1 cellular context compared by ENCODE assay signal in genomic region chr13:26965976-26966375, GRCh38.
TF ChIP-seq lines count a peak whose summit lies in the region.

No MANE protein-coding gene starts in this region.

TF ChIP-seq in liver, 16 proteins besides CTCF, POLR2A, EP300 and RAD21 (continued from another document):
- TF ChIP-seq, protein P1, sequence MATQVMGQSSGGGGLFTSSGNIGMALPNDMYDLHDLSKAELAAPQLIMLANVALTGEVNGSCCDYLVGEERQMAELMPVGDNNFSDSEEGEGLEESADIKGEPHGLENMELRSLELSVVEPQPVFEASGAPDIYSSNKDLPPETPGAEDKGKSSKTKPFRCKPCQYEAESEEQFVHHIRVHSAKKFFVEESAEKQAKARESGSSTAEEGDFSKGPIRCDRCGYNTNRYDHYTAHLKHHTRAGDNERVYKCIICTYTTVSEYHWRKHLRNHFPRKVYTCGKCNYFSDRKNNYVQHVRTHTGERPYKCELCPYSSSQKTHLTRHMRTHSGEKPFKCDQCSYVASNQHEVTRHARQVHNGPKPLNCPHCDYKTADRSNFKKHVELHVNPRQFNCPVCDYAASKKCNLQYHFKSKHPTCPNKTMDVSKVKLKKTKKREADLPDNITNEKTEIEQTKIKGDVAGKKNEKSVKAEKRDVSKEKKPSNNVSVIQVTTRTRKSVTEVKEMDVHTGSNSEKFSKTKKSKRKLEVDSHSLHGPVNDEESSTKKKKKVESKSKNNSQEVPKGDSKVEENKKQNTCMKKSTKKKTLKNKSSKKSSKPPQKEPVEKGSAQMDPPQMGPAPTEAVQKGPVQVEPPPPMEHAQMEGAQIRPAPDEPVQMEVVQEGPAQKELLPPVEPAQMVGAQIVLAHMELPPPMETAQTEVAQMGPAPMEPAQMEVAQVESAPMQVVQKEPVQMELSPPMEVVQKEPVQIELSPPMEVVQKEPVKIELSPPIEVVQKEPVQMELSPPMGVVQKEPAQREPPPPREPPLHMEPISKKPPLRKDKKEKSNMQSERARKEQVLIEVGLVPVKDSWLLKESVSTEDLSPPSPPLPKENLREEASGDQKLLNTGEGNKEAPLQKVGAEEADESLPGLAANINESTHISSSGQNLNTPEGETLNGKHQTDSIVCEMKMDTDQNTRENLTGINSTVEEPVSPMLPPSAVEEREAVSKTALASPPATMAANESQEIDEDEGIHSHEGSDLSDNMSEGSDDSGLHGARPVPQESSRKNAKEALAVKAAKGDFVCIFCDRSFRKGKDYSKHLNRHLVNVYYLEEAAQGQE (IDR thresholded peaks at IDR 0.05) = peak; percentile 21
- TF ChIP-seq FOXA1 (IDR thresholded peaks at IDR 0.05) = no peak
- TF ChIP-seq, protein P2, sequence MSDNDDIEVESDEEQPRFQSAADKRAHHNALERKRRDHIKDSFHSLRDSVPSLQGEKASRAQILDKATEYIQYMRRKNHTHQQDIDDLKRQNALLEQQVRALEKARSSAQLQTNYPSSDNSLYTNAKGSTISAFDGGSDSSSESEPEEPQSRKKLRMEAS (IDR thresholded peaks at IDR 0.05) = peak; percentile 12
- peak; percentile 40 for TF ChIP-seq YY1 (IDR thresholded peaks at IDR 0.05)
- no peak for TF ChIP-seq NR2F2 (IDR thresholded peaks at IDR 0.05)
- TF ChIP-seq TAF1 (conservative IDR thresholded peaks at IDR 0.05) = no peak
- no peak for TF ChIP-seq FOXA2 (IDR thresholded peaks at IDR 0.05)
- peak in 1 of 2 donors; percentile 29 for TF ChIP-seq HNF4A (conservative IDR thresholded peaks at IDR 0.05)
- no peak for TF ChIP-seq JUND (IDR thresholded peaks at IDR 0.05)
- peak in 1 of 2 donors; percentile 67 for TF ChIP-seq RXRA (IDR thresholded peaks at IDR 0.05)
TF ChIP-seq in liver: peak in this region for 6.
